In the genomic region with DNA sequence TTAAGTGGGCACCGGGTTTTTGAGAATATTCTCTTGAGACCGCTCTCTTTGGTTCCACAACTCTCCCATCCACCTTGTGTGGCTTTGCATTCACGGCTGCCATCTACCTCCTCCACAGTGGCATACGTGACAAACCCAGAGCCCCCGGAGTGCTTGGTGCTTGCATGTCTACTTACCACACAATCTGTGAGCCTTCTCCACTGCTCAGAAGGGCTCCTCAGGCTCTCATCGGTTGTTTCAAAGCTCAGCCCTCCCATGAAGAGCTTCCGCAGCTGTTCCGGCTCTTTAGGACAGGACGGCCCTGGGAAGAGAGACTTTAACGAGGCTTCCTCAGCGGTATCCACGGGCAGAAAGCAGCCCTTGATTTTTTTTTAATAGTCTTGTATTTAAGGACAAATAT, we compare ENCODE assay signal across 13 cellular contexts.
DNase-seq lines count a peak whose midpoint lies in the region; ATAC-seq and TF ChIP-seq lines count a peak whose summit lies in the region.
"Had no signal": no experiment of that assay in that cellular context is flagged by ENCODE, and none has a peak within 500 bp of the region (broad histone marks: within the 10 kb centered on the region; RNA-seq: fewer than 3 reads in every experiment).

No MANE protein-coding gene starts in this region.

- intact Hi-C loops in sigmoid colon (cut with DNase I), result no loop called here
- intact Hi-C loops in naive thymus-derived CD4-positive, alpha-beta T cell (cut with micrococcal nuclease), result no loop called here

- no peaks in the 10 kb centered on the region for H3K9me3 Mint-ChIP-seq in naive thymus-derived CD4-positive, alpha-beta T cell

- H3K4me1 ChIP-seq in GM23248 (ENCODE audit: insufficient read depth), result no peaks in the 10 kb centered on the region
- H3K4me1 ChIP-seq in right atrium auricular region, result no peaks in the 10 kb centered on the region
- H3K4me1 ChIP-seq in sigmoid colon, result peaks cover 0 to 17% (median 7%) of the 10 kb centered on the region in 4 donors
- peaks cover 4% of the 10 kb centered on the region; the same call in 1 of the 2 replicates for H3K4me1 ChIP-seq in BE2C
- H3K4me1 ChIP-seq in naive thymus-derived CD4-positive, alpha-beta T cell (ENCODE audit: control insufficient read depth in 2 of 2, insufficient read depth in 2 of 2, low read length in 2 of 2), result no peaks in the 10 kb centered on the region
- H3K4me1 ChIP-seq: left lung had no signal

- no peak for TF ChIP-seq EP300 in sigmoid colon (IDR thresholded peaks at IDR 0.05)

- DNase-seq in GM23248 (peak; percentile 25), NCI-H510A treated with DMSO at 0.1 percent for 48 hours (lab: John Stamatoyannopoulos, UW) (peak; percentile 24), right atrium auricular region (ENCODE audit: low spot score) (no peak), sigmoid colon (no peak), NCI-H1048 (lab: John Stamatoyannopoulos, UW) (no peak), BE2C (no peak), DMS53 (lab: John Stamatoyannopoulos, UW) (no peak)
- no peak for DNase-seq in naive thymus-derived CD4-positive, alpha-beta T cell
- DNase-seq: activated naive CD4-positive, alpha-beta T cell treated with anti-CD3 and anti-CD28 coated beads, Interleukin-2, amount 50 U/mL, for 16 hours; AML-193; left lung; NCI-H748 treated with DMSO at 0.1 percent for 48 hours; SHP77 treated with DMSO at 0.1 percent for 48 hours had no signal

- peak overlapping the region; percentile 11; the same call in 1 of the 2 replicates for H3K9ac ChIP-seq in GM23248

- no peak overlapping the region for H3K4me3 Mint-ChIP-seq in naive thymus-derived CD4-positive, alpha-beta T cell

- CTCF ChIA-PET in naive thymus-derived CD4-positive, alpha-beta T cell (lab: Charles Lee), result no interaction called here

- ATAC-seq in naive thymus-derived CD4-positive, alpha-beta T cell, result no peak
- ATAC-seq: left lung had no signal

- H3K4me1 Mint-ChIP-seq in naive thymus-derived CD4-positive, alpha-beta T cell, result no peaks in the 10 kb centered on the region

- H3K27ac ChIP-seq in GM23248 (no peak overlapping the region), right atrium auricular region (peak overlapping the region in 1 of 2 donors; percentile 16), sigmoid colon (peak overlapping the region in 3 of 4 donors; percentile 10 to 56 (median 31))
- H3K27ac ChIP-seq in naive thymus-derived CD4-positive, alpha-beta T cell (ENCODE audit: low read depth, low read length), result no peak overlapping the region
- H3K27ac ChIP-seq: left lung had no signal

- TF ChIP-seq CTCF in right atrium auricular region (IDR thresholded peaks at IDR 0.05) (no peak), sigmoid colon (IDR thresholded peaks at IDR 0.05) (no peak), BE2C (IDR thresholded peaks at IDR 0.05; ENCODE audit: low read depth, low read length) (no peak)

- WGBS in GM23248 (ENCODE audit: low coverage in 1 of 2, low lambda C conversion rate in 2 of 2, missing lambda C conversion rate in 2 of 2), 2 experiments, result 43 to 48% methylated on average over 12 of the region's 12 CpGs
- 70 to 74% methylated on average over 12 of the region's 12 CpGs for WGBS in sigmoid colon, 2 donors

- POLR2A ChIA-PET in naive thymus-derived CD4-positive, alpha-beta T cell (lab: Charles Lee), result no interaction called here

- in situ Hi-C loops in GM23248 (cut with MboI), result no loop called here

- H3K9me3 ChIP-seq in GM23248 (ENCODE audit: low read depth) (no peaks in the 10 kb centered on the region), right atrium auricular region (no peaks in the 10 kb centered on the region), sigmoid colon (no peaks in the 10 kb centered on the region), BE2C (no peaks in the 10 kb centered on the region)
- H3K9me3 ChIP-seq in naive thymus-derived CD4-positive, alpha-beta T cell (ENCODE audit: control insufficient read depth in 2 of 3, low read length in 3 of 3), result no peaks in the 10 kb centered on the region
- H3K9me3 ChIP-seq: left lung had no signal

- no peak for TF ChIP-seq POLR2A in sigmoid colon (IDR thresholded peaks at IDR 0.05)

- peaks cover 4 to 31% (median 10%) of the 10 kb centered on the region in 5 donors for H3K27me3 Mint-ChIP-seq in naive thymus-derived CD4-positive, alpha-beta T cell

- no peaks in the 10 kb centered on the region for H3K36me3 Mint-ChIP-seq in naive thymus-derived CD4-positive, alpha-beta T cell

- H3K27ac Mint-ChIP-seq in naive thymus-derived CD4-positive, alpha-beta T cell, result no peak overlapping the region

- H3K36me3 ChIP-seq in GM23248 (ENCODE audit: low read depth), result no peaks in the 10 kb centered on the region
- no peaks in the 10 kb centered on the region for H3K36me3 ChIP-seq in right atrium auricular region
- H3K36me3 ChIP-seq in sigmoid colon, result no peaks in the 10 kb centered on the region
- no peaks in the 10 kb centered on the region for H3K36me3 ChIP-seq in BE2C
- no peaks in the 10 kb centered on the region for H3K36me3 ChIP-seq in naive thymus-derived CD4-positive, alpha-beta T cell (ENCODE audit: control insufficient read depth in 2 of 3, insufficient read depth in 3 of 3, low read length in 3 of 3)
- H3K36me3 ChIP-seq: left lung had no signal

- peak overlapping the region; percentile 45 for H3K4me3 ChIP-seq in GM23248
- peak overlapping the region; percentile 13 to 26 for H3K4me3 ChIP-seq in right atrium auricular region
- H3K4me3 ChIP-seq in sigmoid colon, result peak overlapping the region; percentile 4 to 23 (median 20)
- no peak overlapping the region for H3K4me3 ChIP-seq in BE2C (ENCODE audit: low read depth, low read length)
- no peak overlapping the region for H3K4me3 ChIP-seq in naive thymus-derived CD4-positive, alpha-beta T cell (ENCODE audit: low read length)
- H3K4me3 ChIP-seq: left lung had no signal

- no peaks in the 10 kb centered on the region for H4K20me1 ChIP-seq in GM23248 (ENCODE audit: insufficient read depth)

- H2AFZ ChIP-seq in GM23248, result peak overlapping the region; percentile 73

- H3K9me2 ChIP-seq in GM23248 (ENCODE audit: insufficient read depth), result no peaks in the 10 kb centered on the region

- H3F3A ChIP-seq in GM23248 (ENCODE audit: insufficient read depth), result no peaks in the 10 kb centered on the region

- H3K79me2 ChIP-seq in GM23248 (ENCODE audit: insufficient read depth), result no peaks in the 10 kb centered on the region

- peak overlapping the region; percentile 54 for H3K4me2 ChIP-seq in GM23248 (ENCODE audit: unreplicated experiment)

- no peaks in the 10 kb centered on the region for H3K27me3 ChIP-seq in GM23248 (replicated peaks; ENCODE audit: insufficient read depth)
- no peaks in the 10 kb centered on the region for H3K27me3 ChIP-seq in right atrium auricular region
- no peaks in the 10 kb centered on the region for H3K27me3 ChIP-seq in sigmoid colon
- H3K27me3 ChIP-seq in BE2C, result no peaks in the 10 kb centered on the region
- H3K27me3 ChIP-seq in naive thymus-derived CD4-positive, alpha-beta T cell (ENCODE audit: control insufficient read depth in 2 of 2, insufficient read depth in 2 of 2, low read length in 2 of 2), result no peaks in the 10 kb centered on the region
- H3K27me3 ChIP-seq: left lung had no signal

Comparison
In these comparisons a context has a peak if more than half of its experiments do, and no peak if none do; other contexts are left out.
1. DNase-seq: peak in GM23248 (single experiment) and NCI-H510A treated with DMSO at 0.1 percent for 48 hours (single experiment); none in right atrium auricular region (single experiment), sigmoid colon (single experiment), NCI-H1048 (single experiment), BE2C (single experiment), naive thymus-derived CD4-positive, alpha-beta T cell (0 of 9) and DMS53 (single experiment).
2. H3K27ac ChIP-seq: peak in sigmoid colon (3 of 4); none in GM23248 (single experiment) and naive thymus-derived CD4-positive, alpha-beta T cell (single experiment).
3. H3K4me3 ChIP-seq: peak in GM23248 (single experiment), right atrium auricular region (2 of 2) and sigmoid colon (4 of 4); none in BE2C (single experiment) and naive thymus-derived CD4-positive, alpha-beta T cell (single experiment).